ENCODE assay signal across 36 cellular contexts in genomic region chr19:7647156-7647555, GRCh38. TPM values are rescaled to one million over a fixed set of nuclear protein-coding genes. Genes with fewer than 3 reads are reported as not detected.
"Had no signal": no experiment of that assay in that cellular context is flagged by ENCODE, and none has a peak within 500 bp of the region (broad histone marks: within the 10 kb centered on the region; RNA-seq: fewer than 3 reads in every experiment).

No MANE protein-coding gene starts in this region.

- DNase-seq: activated B cell treated with CpG ODN at 0.5 μM for 24 hours; activated CD4-positive, alpha-beta memory T cell treated with anti-CD3 and anti-CD28 coated beads for 36 hours; activated CD4-positive, alpha-beta T cell treated with anti-CD3 and anti-CD28 coated beads for 36 hours; activated CD4-positive, alpha-beta T cell treated with anti-CD3 and anti-CD28 coated beads, Interleukin-2, amount 10 ng/mL, durations not matched to agents 24 days and 14 days; activated CD4-positive, CD25-positive, alpha-beta regulatory T cell treated with anti-CD3 and anti-CD28 coated beads, Interleukin-2, amount 50 U/mL, for 72 hours; activated CD8-positive, alpha-beta memory T cell treated with anti-CD3 and anti-CD28 coated beads, Interleukin-2, amount 10 ng/mL, durations not matched to agents 7 days and 5 days; activated CD8-positive, alpha-beta memory T cell treated with anti-CD3 and anti-CD28 coated beads, Interleukin-2, amount 50 U/mL, for 4 hours; activated CD8-positive, alpha-beta T cell treated with anti-CD3 and anti-CD28 coated beads, Interleukin-2, amount 10 ng/mL, durations not matched to agents 7 days and 5 days; activated effector memory CD4-positive, alpha-beta T cell treated with anti-CD3 and anti-CD28 coated beads, Interleukin-2, amount 50 U/mL, for 16 hours; activated naive CD4-positive, alpha-beta T cell treated with anti-CD3 and anti-CD28 coated beads for 36 hours; activated naive CD8-positive, alpha-beta T cell treated with anti-CD3 and anti-CD28 coated beads for 36 hours; activated naive CD8-positive, alpha-beta T cell treated with anti-CD3 and anti-CD28 coated beads, Interleukin-2, amount 50 U/mL, for 24 hours; activated T-cell treated with anti-CD3 and anti-CD28 coated beads, Interleukin-2, amount 50 U/mL, for 1 hour; activated T-cell treated with anti-CD3 and anti-CD28 coated beads, Interleukin-2, amount 50 U/mL, for 48 hours; amygdala; aorta; body of pancreas; caudate nucleus; cortex of kidney; dermis blood vessel endothelial cell; effector CD4-positive, alpha-beta T cell; effector memory CD8-positive, alpha-beta T cell; erythroblast; foreskin keratinocyte; gastrocnemius medialis; T-helper 1 cell; T-helper 17 cell; T1000; WERI-Rb-1 had no signal

- H3K4me1 ChIP-seq: foreskin keratinocyte, gastrocnemius medialis had no signal

- H3K4me3 ChIP-seq: adrenal gland, body of pancreas, esophagus muscularis mucosa, gastrocnemius medialis had no signal

- ATAC-seq: activated CD4-positive, alpha-beta T cell treated with anti-CD3 and anti-CD28 coated beads for 36 hours; activated CD8-positive, alpha-beta memory T cell treated with anti-CD3 and anti-CD28 coated beads, Interleukin-2, amount 10 ng/mL, durations not matched to agents 7 days and 5 days; activated CD8-positive, alpha-beta T cell treated with anti-CD3 and anti-CD28 coated beads, Interleukin-2, amount 10 ng/mL, durations not matched to agents 7 days and 5 days; activated naive CD8-positive, alpha-beta T cell treated with anti-CD3 and anti-CD28 coated beads, Interleukin-2, amount 50 U/mL, for 24 hours; body of pancreas; effector memory CD8-positive, alpha-beta T cell; foreskin keratinocyte; gastrocnemius medialis; T-helper 17 cell had no signal

- H3K27me3 ChIP-seq: adrenal gland, body of pancreas had no signal

- H3K36me3 ChIP-seq: adrenal gland, esophagus muscularis mucosa, gastrocnemius medialis, WERI-Rb-1 had no signal

- H3K27ac ChIP-seq: adrenal gland, body of pancreas, esophagus muscularis mucosa, foreskin keratinocyte, gastrocnemius medialis, WERI-Rb-1 had no signal

- FAIRE-seq: colon had no signal

- H3K9me3 ChIP-seq: adrenal gland, body of pancreas, esophagus muscularis mucosa, gastrocnemius medialis had no signal

RNA-seq across cellular contexts. Expression of gene PCP2, which starts 13.6 kb away (rescaled TPM):
- total RNA-seq: activated CD8-positive, alpha-beta memory T cell treated with anti-CD3 and anti-CD28 coated beads for 36 hours; aorta; body of pancreas; chondrocyte; dermis blood vessel endothelial cell; esophagus muscularis mucosa; gastrocnemius medialis had no signal
- polyA plus RNA-seq: aorta, foreskin keratinocyte had no signal

RNA-seq across cellular contexts. Expression of gene RETN, which starts 21.7 kb away (rescaled TPM):
- total RNA-seq: activated B cell treated with CpG ODN at 0.5 μM for 24 hours; activated CD4-positive, alpha-beta memory T cell treated with anti-CD3 and anti-CD28 coated beads for 36 hours; activated CD4-positive, alpha-beta T cell treated with anti-CD3 and anti-CD28 coated beads for 36 hours; activated CD4-positive, alpha-beta T cell treated with anti-CD3 and anti-CD28 coated beads, Interleukin-2, amount 10 ng/mL, durations not matched to agents 24 days and 14 days; activated CD8-positive, alpha-beta memory T cell treated with anti-CD3 and anti-CD28 coated beads for 36 hours; activated CD8-positive, alpha-beta memory T cell treated with anti-CD3 and anti-CD28 coated beads, Interleukin-2, amount 10 ng/mL, durations not matched to agents 7 days and 5 days; activated naive CD4-positive, alpha-beta T cell treated with anti-CD3 and anti-CD28 coated beads for 36 hours; activated naive CD8-positive, alpha-beta T cell treated with anti-CD3 and anti-CD28 coated beads for 36 hours; activated T-helper 1 cell treated with anti-CD3 and anti-CD28 coated beads, Interleukin-12 subunit alpha, Interleukin-12 subunit beta, Interleukin-2, Interleukin-4 antibody, amounts not matched to agents 30 ng/mL and 10 ng/mL and 1 ng/mL, durations not matched to agents 14 hours and 24 hours and 36 hours; activated T-helper 2 cell treated with anti-CD3 and anti-CD28 coated beads, Interferon-gamma antibody, Interleukin-2, Interleukin-4, amounts not matched to agents 10 μg/mL and 5 μg/mL and 100 μg/mL, durations not matched to agents 14 hours and 24 hours and 36 hours; aorta; body of pancreas; chondrocyte; dermis blood vessel endothelial cell; foreskin keratinocyte; T-helper 17 cell had no signal
- polyA plus RNA-seq: foreskin keratinocyte had no signal
